Comparison of ENCODE assay signal across 16 cellular contexts in genomic region chr3:43710607-43711006, GRCh38. TPM values are rescaled to one million over a fixed set of nuclear protein-coding genes. Genes with fewer than 3 reads are reported as not detected.
DNase-seq lines count a peak whose midpoint lies in the region; ATAC-seq and TF ChIP-seq lines count a peak whose summit lies in the region.
"Had no signal": no experiment of that assay in that cellular context is flagged by ENCODE, and none has a peak within 500 bp of the region (broad histone marks: within the 10 kb centered on the region; RNA-seq: fewer than 3 reads in every experiment).

No MANE protein-coding gene starts in this region.

- H4K20me1 ChIP-seq in mammary epithelial cell (ENCODE audit: insufficient read depth, low read length): no peaks in the 10 kb centered on the region

- H3K36me3 Mint-ChIP-seq in MCF 10A (ENCODE audit: insufficient read depth, unreplicated experiment) (peaks cover 55% of the 10 kb centered on the region), CD14-positive monocyte (peaks cover 49 to 65% of the 10 kb centered on the region in 2 donors)

- no peaks in the 10 kb centered on the region for H3K9me3 ChIP-seq in mammary epithelial cell (replicated peaks; ENCODE audit: insufficient read depth, low read length)
- H3K9me3 ChIP-seq: A549 had no signal

- peaks cover 6% of the 10 kb centered on the region for H3K36me3 ChIP-seq in mammary epithelial cell (ENCODE audit: insufficient read depth, low read length)

- ATAC-seq in left colon: peak; percentile 58
- ATAC-seq in GM18909 (IDR thresholded peaks at IDR 0.05; ENCODE audit: poor library complexity, unreplicated experiment): no peak
- ATAC-seq: A549 had no signal

- no peak overlapping the region for H3K4me3 ChIP-seq in mammary epithelial cell (replicated peaks in 1 of 3; ENCODE audit: insufficient read depth in 1 of 3, low read depth in 2 of 3, low read length in 3 of 3)
- H3K4me3 ChIP-seq: A549 had no signal

- no peak overlapping the region for H3K9ac ChIP-seq in mammary epithelial cell (ENCODE audit: insufficient read depth, low read length)

- DNase-seq in MCF 10A (ENCODE audit: unreplicated experiment): no peak
- DNase-seq in mammary epithelial cell: no peak
- no peak for DNase-seq in left colon
- peak; percentile 88 for DNase-seq in pons (ENCODE audit: low spot score)
- DNase-seq in CD14-positive monocyte (ENCODE audit: low spot score): no peak
- no peak for DNase-seq in GM13977 (ENCODE audit: low spot score)
- DNase-seq: AML-193; CD4-positive, alpha-beta memory T cell; DMS153; DMS79; GDM1; H9 had no signal

- dilution Hi-C loops in mammary epithelial cell (cut with HindIII; ENCODE audit: low sequenced_read_pairs): no loop called here

- in situ Hi-C loops in mammary epithelial cell (cut with MboI; ENCODE audit: low sequenced_read_pairs in 2 of 2): no loop called here
- in situ Hi-C loops in GM13977 (cut with MboI; ENCODE audit: low pct_unique_long_range_greater_than_20kb, low sequenced_read_pairs, unreplicated experiment): no loop called here

- intact Hi-C loops in MCF 10A (cut with micrococcal nuclease): no loop called here
- intact Hi-C loops in mammary epithelial cell (cut with micrococcal nuclease): no loop called here
- intact Hi-C loops in left colon (cut with DNase I, micrococcal nuclease): no loop called here
- intact Hi-C loops in CD14-positive monocyte (cut with micrococcal nuclease): no loop called here

- H3K9me3 Mint-ChIP-seq in MCF 10A (ENCODE audit: unreplicated experiment) (no peaks in the 10 kb centered on the region), CD14-positive monocyte (no peaks in the 10 kb centered on the region)
- H3K9me3 Mint-ChIP-seq: CD4-positive, alpha-beta memory T cell; H9 had no signal

- POLR2A ChIA-PET in MCF 10A (lab: Yijun Ruan, JAX): interaction anchor here (8.1 kb wide), 1 partner anchor 16 kb away, joined by 320 read pairs; the partner anchor contains the start of gene ABHD5

- no peaks in the 10 kb centered on the region for H3K27me3 ChIP-seq in mammary epithelial cell (ENCODE audit: insufficient read depth, low read length)

- TF ChIP-seq CTCF in MCF 10A (IDR thresholded peaks at IDR 0.05; ENCODE audit: unreplicated experiment): no peak
- no peak for TF ChIP-seq CTCF in mammary epithelial cell (conservative IDR thresholded peaks at IDR 0.05 in 1 of 2, IDR thresholded peaks at IDR 0.05 in 1 of 2; ENCODE audit: extremely low read depth in 1 of 2, insufficient read depth in 1 of 2, low read depth in 1 of 2, low read length in 2 of 2)
- no peak for TF ChIP-seq CTCF in CD14-positive monocyte (IDR thresholded peaks at IDR 0.05)
- TF ChIP-seq CTCF in GM13977 (IDR thresholded peaks at IDR 0.05; ENCODE audit: extremely low read depth, insufficient read depth, missing control alignments): no peak

- H3K4me1 Mint-ChIP-seq in MCF 10A (ENCODE audit: insufficient read depth, unreplicated experiment) (peaks cover 22% of the 10 kb centered on the region), CD14-positive monocyte (peaks cover 24% of the 10 kb centered on the region)
- H3K4me1 Mint-ChIP-seq: CD4-positive, alpha-beta memory T cell; H9 had no signal

- no peak overlapping the region for H3K27ac ChIP-seq in mammary epithelial cell (ENCODE audit: insufficient read depth, low read depth, low read length)
- H3K27ac ChIP-seq: 22Rv1, A549, C4-2B had no signal

- H3K27me3 Mint-ChIP-seq in MCF 10A (ENCODE audit: insufficient read depth, unreplicated experiment): no peaks in the 10 kb centered on the region
- peaks cover 0 to 6% (median 1%) of the 10 kb centered on the region in 3 donors for H3K27me3 Mint-ChIP-seq in CD14-positive monocyte (ENCODE audit: low read depth in 3 of 3)
- H3K27me3 Mint-ChIP-seq: CD4-positive, alpha-beta memory T cell had no signal

- CTCF ChIA-PET in MCF 10A (lab: Yijun Ruan, JAX): interaction anchor here (0.6 kb wide), 1 partner anchor 12 kb away, joined by 3 read pairs; no protein-coding TSS in a partner anchor
- CTCF ChIA-PET in mammary epithelial cell (lab: Charles Lee; ENCODE audit: low non-redundant PET): no interaction called here

- H3K4me2 ChIP-seq in mammary epithelial cell (ENCODE audit: insufficient read depth, low read depth, low read length): no peak overlapping the region
- H3K4me2 ChIP-seq: A549 had no signal

- H2AFZ ChIP-seq in mammary epithelial cell (ENCODE audit: low read depth, low read length): no peak overlapping the region

- H3K4me3 Mint-ChIP-seq in MCF 10A (ENCODE audit: unreplicated experiment) (no peak overlapping the region), CD14-positive monocyte (no peak overlapping the region)
- H3K4me3 Mint-ChIP-seq: CD4-positive, alpha-beta memory T cell; H9 had no signal

- H3K27ac Mint-ChIP-seq in MCF 10A (ENCODE audit: low read depth, unreplicated experiment) (peak overlapping the region; percentile 88), CD14-positive monocyte (peak overlapping the region in 1 of 7 donors; percentile 5)
- H3K27ac Mint-ChIP-seq: CD4-positive, alpha-beta memory T cell; H9 had no signal

- BruUV-seq in MCF 10A (replicated peaks; lab: Mats Ljungman, UMichigan) (no TSS peak), mammary epithelial cell (replicated peaks; lab: Mats Ljungman, UMichigan) (no TSS peak)

- no peaks in the 10 kb centered on the region for H3K79me2 ChIP-seq in mammary epithelial cell (ENCODE audit: insufficient read depth, low read length)

- H3K4me1 ChIP-seq in mammary epithelial cell (ENCODE audit: insufficient read depth, low read length): peaks cover 29% of the 10 kb centered on the region

RNA-seq across cellular contexts. Expression of gene ABHD5, which starts 19.9 kb away (rescaled TPM):
- total RNA-seq in MCF 10A (2022) (30.3 and 32.6 TPM in 2 replicates), mammary epithelial cell (10 to 100 TPM; 37.9 to 59.8 TPM), left colon (10 to 100 TPM; 23.9 to 39.0 TPM)
- polyA plus RNA-seq in mammary epithelial cell (32.4 TPM), CD14-positive monocyte (10 to 100 TPM; 32.9 to 34.5 TPM)
- 39.3 TPM for polyA minus RNA-seq in mammary epithelial cell
